In genomic region chr17:45132302-45132568, GRCh38 we compare ENCODE assay signal across 8 cellular contexts. TPM values are rescaled to one million over a fixed set of nuclear protein-coding genes. Genes with fewer than 3 reads are reported as not detected.
DNase-seq lines count a peak whose midpoint lies in the region; ATAC-seq, FAIRE-seq and TF ChIP-seq lines count a peak whose summit lies in the region.

PLCD3 (minus strand) TSS chr17:45132515; CDS start chr17:45132410, 105 bp downstream.

- no peak for FAIRE-seq in GM12891 (lab: Jason Lieb, UNC)

- no peaks in the 10 kb centered on the region for H3K9me3 ChIP-seq in left ventricle myocardium inferior (replicated peaks)
- H3K9me3 ChIP-seq in gastrocnemius medialis: no peaks in the 10 kb centered on the region

- TF ChIP-seq POLR2A in gastrocnemius medialis (IDR thresholded peaks at IDR 0.05) (peak; percentile 62 to 70), GM12891 (IDR thresholded peaks at IDR 0.05; ENCODE audit: low read depth, low read length) (no peak)

- ATAC-seq in gastrocnemius medialis (peak; percentile 0), GM18907 (IDR thresholded peaks at IDR 0.05; ENCODE audit: unreplicated experiment) (no peak), GM21619 (IDR thresholded peaks at IDR 0.05; ENCODE audit: unreplicated experiment) (no peak)

- H3K27ac ChIP-seq in left ventricle myocardium inferior (replicated peaks) (peak within 1 kb of the TSS; percentile 99), gastrocnemius medialis (peak within 1 kb of the TSS; percentile 93 to 100 (median 97))

- intact Hi-C loops in activated T-helper 1 cell treated with anti-CD3 and anti-CD28 coated beads, Interleukin-12 subunit alpha, Interleukin-12 subunit beta, Interleukin-2, Interleukin-4 antibody, amounts not matched to agents 30 ng/mL and 10 ng/mL and 1 ng/mL, durations not matched to agents 14 hours and 24 hours and 36 hours (cut with micrococcal nuclease): loop anchor here (2.0 kb wide), 1 partner anchor 35 kb away; no protein-coding TSS in a partner anchor
- intact Hi-C loops in left ventricle myocardium inferior (cut with micrococcal nuclease): no loop called here
- intact Hi-C loops in gastrocnemius medialis (cut with DNase I; ENCODE audit: low total_unique reads): loop anchor here (2.0 to 5.0 kb wide), 3 partner anchors 35 to 357 kb away; no protein-coding TSS in a partner anchor

- H3K9me3 Mint-ChIP-seq in activated T-helper 1 cell treated with anti-CD3 and anti-CD28 coated beads, Interleukin-12 subunit alpha, Interleukin-12 subunit beta, Interleukin-2, Interleukin-4 antibody, amounts not matched to agents 30 ng/mL and 10 ng/mL and 1 ng/mL, durations not matched to agents 14 hours and 24 hours and 36 hours: no peaks in the 10 kb centered on the region

- H3K27ac Mint-ChIP-seq in activated T-helper 1 cell treated with anti-CD3 and anti-CD28 coated beads, Interleukin-12 subunit alpha, Interleukin-12 subunit beta, Interleukin-2, Interleukin-4 antibody, amounts not matched to agents 30 ng/mL and 10 ng/mL and 1 ng/mL, durations not matched to agents 14 hours and 24 hours and 36 hours: peak within 1 kb of the TSS; percentile 81

- no peaks in the 10 kb centered on the region for H3K27me3 ChIP-seq in left ventricle myocardium inferior (ENCODE audit: low read depth)
- H3K27me3 ChIP-seq in gastrocnemius medialis: no peaks in the 10 kb centered on the region

- in situ Hi-C loops in gastrocnemius medialis (cut with MboI; ENCODE audit: low sequenced_read_pairs in 4 of 4): loop anchor here in 2 of 4 donors (10.0 to 25.0 kb wide), 3 partner anchors 63 to 220 kb away; partner anchors contain the start of gene GFAP (in 2 of the 2)

- TF ChIP-seq CTCF in left ventricle myocardium inferior (IDR thresholded peaks at IDR 0.05; ENCODE audit: borderline replicate concordance) (no peak), gastrocnemius medialis (IDR thresholded peaks at IDR 0.05 in 4 of 5, conservative IDR thresholded peaks at IDR 0.05 in 1 of 5) (no peak)

- no peaks in the 10 kb centered on the region for H3K36me3 Mint-ChIP-seq in activated T-helper 1 cell treated with anti-CD3 and anti-CD28 coated beads, Interleukin-12 subunit alpha, Interleukin-12 subunit beta, Interleukin-2, Interleukin-4 antibody, amounts not matched to agents 30 ng/mL and 10 ng/mL and 1 ng/mL, durations not matched to agents 14 hours and 24 hours and 36 hours (ENCODE audit: low read depth)

- DNase-seq in NCI-H2227 (lab: John Stamatoyannopoulos, UW; ENCODE audit: unreplicated experiment) (peak; percentile 81), NCI-H2227 treated with DMSO at 0.1 percent for 48 hours (lab: John Stamatoyannopoulos, UW) (no peak), left ventricle myocardium inferior (peak; percentile 44), gastrocnemius medialis (no peak), GM12891 (ENCODE audit: insufficient read length, low spot score) (no peak)
- no peak for DNase-seq in activated T-helper 1 cell treated with anti-CD3 and anti-CD28 coated beads, Interleukin-12 subunit alpha, Interleukin-12 subunit beta, Interleukin-2, Interleukin-4 antibody, amounts not matched to agents 30 ng/mL and 10 ng/mL and 1 ng/mL, durations not matched to agents 14 hours and 24 hours and 36 hours (ENCODE audit: low spot score)

- H3K4me3 ChIP-seq in left ventricle myocardium inferior (peak within 1 kb of the TSS; percentile 97), gastrocnemius medialis (peak within 1 kb of the TSS; percentile 72 to 98 (median 94))

- H3K4me1 ChIP-seq in left ventricle myocardium inferior (peaks cover 77% of the 10 kb centered on the region), gastrocnemius medialis (peaks cover 56 to 62% of the 10 kb centered on the region in 2 donors)

- peaks cover 15% of the 10 kb centered on the region for H3K4me1 Mint-ChIP-seq in activated T-helper 1 cell treated with anti-CD3 and anti-CD28 coated beads, Interleukin-12 subunit alpha, Interleukin-12 subunit beta, Interleukin-2, Interleukin-4 antibody, amounts not matched to agents 30 ng/mL and 10 ng/mL and 1 ng/mL, durations not matched to agents 14 hours and 24 hours and 36 hours (ENCODE audit: low read depth)

- H3K27me3 Mint-ChIP-seq in activated T-helper 1 cell treated with anti-CD3 and anti-CD28 coated beads, Interleukin-12 subunit alpha, Interleukin-12 subunit beta, Interleukin-2, Interleukin-4 antibody, amounts not matched to agents 30 ng/mL and 10 ng/mL and 1 ng/mL, durations not matched to agents 14 hours and 24 hours and 36 hours (ENCODE audit: insufficient read depth): peaks cover 6% of the 10 kb centered on the region

- H3K4me3 Mint-ChIP-seq in activated T-helper 1 cell treated with anti-CD3 and anti-CD28 coated beads, Interleukin-12 subunit alpha, Interleukin-12 subunit beta, Interleukin-2, Interleukin-4 antibody, amounts not matched to agents 30 ng/mL and 10 ng/mL and 1 ng/mL, durations not matched to agents 14 hours and 24 hours and 36 hours: peak within 1 kb of the TSS; percentile 91

- H3K36me3 ChIP-seq in left ventricle myocardium inferior: no peaks in the 10 kb centered on the region
- H3K36me3 ChIP-seq in gastrocnemius medialis: no peaks in the 10 kb centered on the region

TF ChIP-seq in GM12891, 5 proteins besides CTCF, POLR2A, EP300 and RAD21:
- TF ChIP-seq POLR2AphosphoS5 (IDR thresholded peaks at IDR 0.05; ENCODE audit: low read depth, low read length) (no peak), PAX5 (IDR thresholded peaks at IDR 0.05; ENCODE audit: insufficient read depth, low read length, severe bottlenecking) (no peak), SPI1 (IDR thresholded peaks at IDR 0.05; ENCODE audit: low read depth, low read length) (no peak), POU2F2 (IDR thresholded peaks at IDR 0.05; ENCODE audit: low read depth, low read length) (no peak), TAF1 (IDR thresholded peaks at IDR 0.05; ENCODE audit: low read depth, low read length) (no peak)
TF ChIP-seq in GM12891: peak in this region for 0.

RNA-seq across cellular contexts. Expression of gene PLCD3, which starts in this region (rescaled TPM):
- 2.4 and 4.3 TPM in 2 replicates for total RNA-seq in activated T-helper 1 cell treated with anti-CD3 and anti-CD28 coated beads, Interleukin-12 subunit alpha, Interleukin-12 subunit beta, Interleukin-2, Interleukin-4 antibody, amounts not matched to agents 30 ng/mL and 10 ng/mL and 1 ng/mL, durations not matched to agents 14 hours and 24 hours and 36 hours
- total RNA-seq in left ventricle myocardium inferior: 146 TPM
- total RNA-seq in gastrocnemius medialis: 100 to 1,000 TPM in 1 of 4 donors, 10 to 100 TPM in 3; 38.6 to 186 (median 75.1) TPM
- polyA plus RNA-seq in GM12891 (2012; ENCODE audit: low read depth, missing spikeins): 0.53 TPM

Comparison
In these comparisons a context has a peak if more than half of its experiments do, and no peak if none do; other contexts are left out.
1. DNase-seq: peak in NCI-H2227 (single experiment) and left ventricle myocardium inferior (single experiment); none in NCI-H2227 treated with DMSO at 0.1 percent for 48 hours (single experiment), activated T-helper 1 cell treated with anti-CD3 and anti-CD28 coated beads, Interleukin-12 subunit alpha, Interleukin-12 subunit beta, Interleukin-2, Interleukin-4 antibody, amounts not matched to agents 30 ng/mL and 10 ng/mL and 1 ng/mL, durations not matched to agents 14 hours and 24 hours and 36 hours (single experiment), gastrocnemius medialis (0 of 2) and GM12891 (single experiment).
2. ATAC-seq: peak in gastrocnemius medialis (2 of 2); none in GM18907 (single experiment) and GM21619 (single experiment).